In the genomic region with DNA sequence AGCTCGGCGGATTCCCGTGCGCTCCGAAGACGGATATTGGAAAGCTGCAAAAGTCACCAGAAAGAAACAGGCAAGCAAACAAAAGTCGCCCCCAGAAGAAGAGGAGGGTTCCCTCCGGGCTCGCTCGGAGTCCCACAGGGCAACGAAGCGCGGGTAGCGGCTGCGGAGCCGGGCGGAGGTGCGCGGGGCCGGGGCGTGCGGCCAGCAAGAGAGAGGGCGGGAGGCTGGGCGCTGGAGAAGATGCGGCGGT, we compare ENCODE assay signal across 9 cellular contexts. TPM values are rescaled to one million over a fixed set of nuclear protein-coding genes. Genes with fewer than 3 reads are reported as not detected.
DNase-seq lines count a peak whose midpoint lies in the region; ATAC-seq and TF ChIP-seq lines count a peak whose summit lies in the region.
"Had no signal": no experiment of that assay in that cellular context is flagged by ENCODE, and none has a peak within 500 bp of the region (broad histone marks: within the 10 kb centered on the region; RNA-seq: fewer than 3 reads in every experiment).

FBN2 (minus strand) TSS at position 247 of the 250 bp plus-strand sequence. CDS start 642 bp downstream, outside the sequence.

- ATAC-seq in stimulated activated naive CD8-positive, alpha-beta T cell treated with anti-CD3 and anti-CD28 coated beads, Interleukin-15, Interleukin-2, amounts not matched to agents 100 U/mL and 50 U/mL, for 24 hours: peak; percentile 32
- no peak for ATAC-seq in HG03159 (IDR thresholded peaks at IDR 0.05; ENCODE audit: unreplicated experiment)
- no peak for ATAC-seq in GM21515 (IDR thresholded peaks at IDR 0.05; ENCODE audit: unreplicated experiment)
- ATAC-seq: GM12878 had no signal

- in situ Hi-C loops in brain microvascular endothelial cell (cut with HindIII; ENCODE audit: low pct_ligation_motif_present, low sequenced_read_pairs): no loop called here

- H3K4me3 ChIP-seq in H7 (ENCODE audit: insufficient read depth, low read depth, low read length) (peak within 1 kb of the TSS; percentile 71), brain microvascular endothelial cell (ENCODE audit: low read depth, low read length) (peak within 1 kb of the TSS; percentile 73), kidney epithelial cell (ENCODE audit: low read depth, low read length) (peak within 1 kb of the TSS; percentile 55)
- H3K4me3 ChIP-seq: GM12878 had no signal

- H3K27ac ChIP-seq in brain microvascular endothelial cell: peak within 1 kb of the TSS; percentile 46

- H3K36me3 ChIP-seq in H7 (replicated peaks; ENCODE audit: control insufficient read depth, insufficient read depth, low read length) (no peaks in the 10 kb centered on the region), brain microvascular endothelial cell (replicated peaks) (no peaks in the 10 kb centered on the region), kidney epithelial cell (ENCODE audit: control insufficient read depth, insufficient read depth, low read length) (no peaks in the 10 kb centered on the region)

- no peak for DNase-seq in H7
- DNase-seq in brain microvascular endothelial cell: no peak
- DNase-seq in kidney epithelial cell (ENCODE audit: low read depth): no peak
- no peak for DNase-seq in stimulated activated naive CD8-positive, alpha-beta T cell treated with anti-CD3 and anti-CD28 coated beads, Interleukin-15, Interleukin-2, amounts not matched to agents 100 U/mL and 50 U/mL, for 24 hours
- no peak for DNase-seq in foreskin melanocyte
- DNase-seq in NCI-H345 (lab: John Stamatoyannopoulos, UW): no peak

- no peak for TF ChIP-seq CTCF in brain microvascular endothelial cell (IDR thresholded peaks at IDR 0.05; ENCODE audit: low read depth, low read length, missing control alignments)
- no peak for TF ChIP-seq CTCF in kidney epithelial cell (IDR thresholded peaks at IDR 0.05; ENCODE audit: insufficient read depth, low read length, poor library complexity, severe bottlenecking)

- H3K27me3 ChIP-seq in H7 (ENCODE audit: control insufficient read depth, insufficient read depth, low read length) (peaks cover 33% of the 10 kb centered on the region), brain microvascular endothelial cell (replicated peaks) (no peaks in the 10 kb centered on the region), kidney epithelial cell (ENCODE audit: control insufficient read depth, insufficient read depth, low read length) (peaks cover 6% of the 10 kb centered on the region)

RNA-seq across cellular contexts. Expression of gene FBN2, which starts in this region (rescaled TPM):
- 22.6 and 29.2 TPM in 2 replicates for total RNA-seq in H7 (2014; rRNA removed; shearing (Covaris generic))
- 25.2 and 31.9 TPM in 2 replicates for total RNA-seq in kidney epithelial cell
